Comparison of ENCODE assay signal across 8 cellular contexts in the genomic region with DNA sequence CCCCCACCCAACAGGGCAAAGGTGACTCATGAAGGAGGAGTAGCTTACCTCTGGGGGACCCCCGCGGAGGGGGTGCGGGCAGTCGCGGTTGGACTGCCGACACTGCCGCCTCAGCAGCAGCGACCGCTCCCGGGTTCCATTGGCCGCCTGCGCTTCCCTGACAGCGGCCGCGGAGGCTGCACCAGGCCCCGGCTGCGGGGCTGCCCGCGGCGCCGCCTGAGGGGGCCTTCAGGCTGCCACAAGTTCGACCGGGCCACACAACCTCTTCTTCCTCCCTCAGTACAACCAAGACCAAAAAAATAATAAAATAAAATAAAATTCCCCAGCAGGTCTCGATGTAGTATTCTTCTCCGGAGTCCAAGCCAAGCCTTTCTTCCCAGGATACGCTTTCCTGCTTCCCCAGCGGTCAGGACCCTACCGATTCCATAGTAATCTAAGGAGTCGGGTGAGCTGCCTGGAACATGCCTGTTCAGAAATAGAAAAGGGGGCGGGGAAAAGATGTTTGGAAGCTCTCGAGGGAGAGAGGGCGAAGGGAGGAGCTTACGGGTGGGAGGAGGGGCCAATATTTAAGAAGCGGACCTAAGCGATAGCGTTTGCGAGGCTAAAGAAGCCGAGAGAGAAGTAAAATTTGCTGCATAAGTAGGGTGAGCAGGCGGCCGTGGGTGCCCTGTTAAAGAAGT. TPM values are rescaled to one million over a fixed set of nuclear protein-coding genes. Genes with fewer than 3 reads are reported as not detected.
DNase-seq lines count a peak whose midpoint lies in the region; ATAC-seq and TF ChIP-seq lines count a peak whose summit lies in the region.

PI4KB (minus strand) TSS at position 194 of the 680 bp plus-strand sequence. CDS start 10,935 bp downstream, outside the sequence.

- H2BK15ac ChIP-seq in neuronal stem cell (ENCODE audit: low read length): peak within 1 kb of the TSS; percentile 58

- DNase-seq in HFF-Myc (ENCODE audit: extremely low read depth, low read depth): peak; percentile 95
- DNase-seq in NCI-H1092 treated with DMSO at 0.1 percent for 48 hours (lab: John Stamatoyannopoulos, UW): peak; percentile 99
- DNase-seq in activated naive CD4-positive, alpha-beta T cell treated with anti-CD3 and anti-CD28 coated beads, Interleukin-2, amount 50 U/mL, for 16 hours: peak; percentile 89
- peak; percentile 98 for DNase-seq in neuronal stem cell (ENCODE audit: low spot score)

- H3K4me2 ChIP-seq in neuronal stem cell (ENCODE audit: insufficient read depth, low read length, poor library complexity, severe bottlenecking): peak within 1 kb of the TSS; percentile 67

- H3K4me3 ChIP-seq in HFF-Myc (replicated peaks; ENCODE audit: low read depth, low read length): peak within 1 kb of the TSS; percentile 50
- peak within 1 kb of the TSS; percentile 87 to 89 for H3K4me3 ChIP-seq in gastroesophageal sphincter
- H3K4me3 ChIP-seq in neuronal stem cell (ENCODE audit: low read length in 2 of 2): peak within 1 kb of the TSS; percentile 62 to 87
- peak within 1 kb of the TSS; percentile 63 to 88 (median 77) for H3K4me3 ChIP-seq in subcutaneous abdominal adipose tissue (ENCODE audit: low read depth in 1 of 5, low read length in 5 of 5)

- H3K4ac ChIP-seq in neuronal stem cell (ENCODE audit: low read length): no peak within 1 kb of the TSS

- peak within 1 kb of the TSS; percentile 81 for H2AFZ ChIP-seq in neuronal stem cell (ENCODE audit: low read length)

- H2AK5ac ChIP-seq in neuronal stem cell (ENCODE audit: low read depth, low read length): peak within 1 kb of the TSS; percentile 61

- no peaks in the 10 kb centered on the region; the same call in none of the 2 replicates for H3K36me3 ChIP-seq in ES-I3 (ENCODE audit: insufficient read depth, low read length)
- peaks cover 0 to 33% of the 10 kb centered on the region in 2 donors for H3K36me3 ChIP-seq in gastroesophageal sphincter
- peaks cover 7 to 26% of the 10 kb centered on the region in 2 donors for H3K36me3 ChIP-seq in neuronal stem cell (replicated peaks in 1 of 2; ENCODE audit: control insufficient read depth in 2 of 2, insufficient read depth in 2 of 2, low read length in 2 of 2)
- peaks cover 0 to 13% (median 12%) of the 10 kb centered on the region in 5 donors for H3K36me3 ChIP-seq in subcutaneous abdominal adipose tissue (ENCODE audit: control insufficient read depth in 5 of 5, insufficient read depth in 5 of 5, low read length in 5 of 5)

- no peak for TF ChIP-seq EP300 in gastroesophageal sphincter (IDR thresholded peaks at IDR 0.05)

- H3K4me1 ChIP-seq in ES-I3 (ENCODE audit: insufficient read depth, low read length) (0 out of 2 replicates have a peak, but pooled peaks cover 6% of the 10 kb centered on the region), gastroesophageal sphincter (peaks cover 0 to 55% (median 26%) of the 10 kb centered on the region in 3 donors), neuronal stem cell (ENCODE audit: control insufficient read depth in 2 of 2, insufficient read depth in 1 of 2, low read depth in 1 of 2, low read length in 2 of 2) (peaks cover 4 to 9% of the 10 kb centered on the region in 2 donors), subcutaneous abdominal adipose tissue (ENCODE audit: control insufficient read depth in 5 of 5, insufficient read depth in 5 of 5, low read length in 5 of 5) (peaks cover 3 to 39% (median 32%) of the 10 kb centered on the region in 5 donors)

- H2BK12ac ChIP-seq in neuronal stem cell (ENCODE audit: low read length): peak within 1 kb of the TSS; percentile 63

- H3K18ac ChIP-seq in neuronal stem cell (ENCODE audit: low read length): peak within 1 kb of the TSS; percentile 87

- peak; percentile 18 to 30 for TF ChIP-seq POLR2A in gastroesophageal sphincter (IDR thresholded peaks at IDR 0.05)

- H3K27ac ChIP-seq in gastroesophageal sphincter: peak within 1 kb of the TSS; percentile 90 to 95 (median 92)
- peak within 1 kb of the TSS; percentile 59 for H3K27ac ChIP-seq in neuronal stem cell (replicated peaks; ENCODE audit: low read length)
- H3K27ac ChIP-seq in subcutaneous abdominal adipose tissue (ENCODE audit: low read depth, low read length): peak within 1 kb of the TSS; percentile 93

- H2BK5ac ChIP-seq in neuronal stem cell (ENCODE audit: low read length): peak within 1 kb of the TSS; percentile 39

- peaks cover 3% of the 10 kb centered on the region for H3K79me1 ChIP-seq in neuronal stem cell (ENCODE audit: low read depth, low read length)

- H3K9ac ChIP-seq in ES-I3 (ENCODE audit: low read depth, low read length) (peak within 1 kb of the TSS; percentile 90), neuronal stem cell (ENCODE audit: low read depth, low read length, poor library complexity) (peak within 1 kb of the TSS; percentile 64), subcutaneous abdominal adipose tissue (ENCODE audit: low read length in 5 of 5) (peak within 1 kb of the TSS; percentile 77 to 99 (median 97))

- H3K14ac ChIP-seq in neuronal stem cell (ENCODE audit: low read length): no peak within 1 kb of the TSS

- H3K9me3 ChIP-seq in ES-I3 (ENCODE audit: control insufficient read depth, insufficient read depth, low read length): no peaks in the 10 kb centered on the region
- H3K9me3 ChIP-seq in gastroesophageal sphincter: no peaks in the 10 kb centered on the region
- no peaks in the 10 kb centered on the region for H3K9me3 ChIP-seq in neuronal stem cell (replicated peaks in 1 of 2; ENCODE audit: control insufficient read depth in 2 of 2, insufficient read depth in 1 of 2, low read depth in 1 of 2, low read length in 2 of 2)
- no peaks in the 10 kb centered on the region for H3K9me3 ChIP-seq in subcutaneous abdominal adipose tissue (ENCODE audit: control insufficient read depth in 5 of 5, low read length in 5 of 5)

- no peak within 1 kb of the TSS for H3K23ac ChIP-seq in neuronal stem cell (ENCODE audit: low read depth, low read length, poor library complexity)

- no peak within 1 kb of the TSS for H2BK120ac ChIP-seq in neuronal stem cell (ENCODE audit: low read depth, low read length)

- 0 to 1% methylated on average over 15 to 22 of the region's 40 CpGs for WGBS in gastroesophageal sphincter (ENCODE audit: low coverage in 1 of 2), 2 donors
- WGBS in neuronal stem cell (ENCODE audit: extremely low coverage in 2 of 2, insufficient read length in 2 of 2, insufficient replicate concordance in 1 of 2), 2 donors: no CpG with 5 or more reads among the region's 40 CpGs

- H4K8ac ChIP-seq in neuronal stem cell (ENCODE audit: low read depth, low read length): peak within 1 kb of the TSS; percentile 93

- no peak for TF ChIP-seq CTCF in HFF-Myc (IDR thresholded peaks at IDR 0.05; ENCODE audit: low read depth, low read length, missing control alignments)
- peak in 1 of 4 experiments; percentile 24 for TF ChIP-seq CTCF in gastroesophageal sphincter (IDR thresholded peaks at IDR 0.05)

- H3K27me3 ChIP-seq in gastroesophageal sphincter (no peaks in the 10 kb centered on the region), neuronal stem cell (ENCODE audit: control insufficient read depth in 3 of 3, insufficient read depth in 3 of 3, low read depth in 1 of 3, low read length in 3 of 3) (no peaks in the 10 kb centered on the region), subcutaneous abdominal adipose tissue (ENCODE audit: control insufficient read depth in 5 of 5, insufficient read depth in 4 of 5, low read length in 5 of 5) (no peaks in the 10 kb centered on the region)

- ATAC-seq in SK-N-SH treated with all-trans-retinoic acid at 6 μM for 48 hours: peak; percentile 97
- ATAC-seq in gastroesophageal sphincter: peak; percentile 99

- H4K91ac ChIP-seq in neuronal stem cell (ENCODE audit: low read depth, low read length, poor library complexity): no peak within 1 kb of the TSS

TF ChIP-seq in SK-N-SH treated with all-trans-retinoic acid at 6 μM for 48 hours, 23 proteins besides CTCF, POLR2A, EP300 and RAD21:
- TF ChIP-seq, protein P1, sequence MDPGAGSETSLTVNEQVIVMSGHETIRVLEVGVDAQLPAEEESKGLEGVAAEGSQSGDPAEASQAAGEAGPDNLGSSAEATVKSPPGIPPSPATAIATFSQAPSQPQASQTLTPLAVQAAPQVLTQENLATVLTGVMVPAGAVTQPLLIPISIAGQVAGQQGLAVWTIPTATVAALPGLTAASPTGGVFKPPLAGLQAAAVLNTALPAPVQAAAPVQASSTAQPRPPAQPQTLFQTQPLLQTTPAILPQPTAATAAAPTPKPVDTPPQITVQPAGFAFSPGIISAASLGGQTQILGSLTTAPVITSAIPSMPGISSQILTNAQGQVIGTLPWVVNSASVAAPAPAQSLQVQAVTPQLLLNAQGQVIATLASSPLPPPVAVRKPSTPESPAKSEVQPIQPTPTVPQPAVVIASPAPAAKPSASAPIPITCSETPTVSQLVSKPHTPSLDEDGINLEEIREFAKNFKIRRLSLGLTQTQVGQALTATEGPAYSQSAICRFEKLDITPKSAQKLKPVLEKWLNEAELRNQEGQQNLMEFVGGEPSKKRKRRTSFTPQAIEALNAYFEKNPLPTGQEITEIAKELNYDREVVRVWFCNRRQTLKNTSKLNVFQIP (CRISPR knock-in tag; IDR thresholded peaks at IDR 0.05; ENCODE audit: borderline replicate concordance, low read depth): peak; percentile 74; the same call in 1 of the 2 replicates
- TF ChIP-seq TCF4 (CRISPR knock-in tag; IDR thresholded peaks at IDR 0.05; ENCODE audit: borderline replicate concordance): no peak

RNA-seq across cellular contexts. Expression of gene PI4KB, which starts in this region (rescaled TPM):
- total RNA-seq in gastroesophageal sphincter: 100 to 1,000 TPM in 2 of 4 donors, 10 to 100 TPM in 2; 95.0 to 104 (median 97.9) TPM
- polyA plus RNA-seq in neuronal stem cell (2013, experiment 1 of 2): 22.4 TPM
- polyA plus RNA-seq in neuronal stem cell (2013, experiment 2 of 2): 20.7 TPM

Comparison
In these comparisons a context has a peak if more than half of its experiments do, and no peak if none do; other contexts are left out.
1. Peak in every context shown above with its lines: DNase-seq, ATAC-seq, H3K4me3 ChIP-seq and H3K27ac ChIP-seq.